ENCODE assay signal across 30 cellular contexts in the genomic region with DNA sequence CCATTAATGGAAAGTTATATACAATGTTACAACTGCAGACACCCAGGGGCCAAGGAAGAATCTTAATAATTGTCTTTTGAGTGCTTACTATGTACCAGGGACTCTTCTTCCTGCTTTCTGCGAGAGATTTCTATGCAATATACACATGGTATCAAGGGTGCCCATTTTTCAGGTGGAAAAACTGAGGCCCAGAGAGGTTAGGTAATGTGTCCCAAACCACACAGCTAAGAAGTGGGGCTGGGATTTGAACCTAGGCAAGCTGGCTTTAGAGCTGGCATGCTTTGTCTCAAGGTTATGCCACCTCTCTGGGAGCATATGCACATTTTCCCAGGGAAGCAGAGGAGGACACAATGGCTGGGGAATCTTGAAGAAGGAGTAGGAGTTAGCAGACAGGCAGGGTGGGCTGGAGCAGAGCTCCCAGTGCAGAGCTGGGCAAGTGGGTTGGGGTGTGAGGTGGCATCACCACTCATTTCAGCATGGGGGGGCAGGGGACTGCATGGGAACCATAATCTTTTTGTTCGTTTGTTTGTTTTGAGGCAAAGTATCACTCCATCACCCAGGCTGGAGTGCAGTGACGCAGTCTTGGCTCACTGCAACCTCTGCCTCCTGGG.
"Had no signal": no experiment of that assay in that cellular context is flagged by ENCODE, and none has a peak within 500 bp of the region (broad histone marks: within the 10 kb centered on the region; RNA-seq: fewer than 3 reads in every experiment).

No MANE protein-coding gene starts in this region.

- H3K27ac Mint-ChIP-seq: activated CD4-positive, alpha-beta memory T cell treated with anti-CD3 and anti-CD28 coated beads for 36 hours; activated CD4-positive, alpha-beta T cell treated with anti-CD3 and anti-CD28 coated beads for 36 hours; activated CD4-positive, alpha-beta T cell treated with anti-CD3 and anti-CD28 coated beads, Interleukin-2, amount 10 ng/mL, durations not matched to agents 24 days and 14 days; activated CD8-positive, alpha-beta memory T cell treated with anti-CD3 and anti-CD28 coated beads, Interleukin-2, amount 10 ng/mL, durations not matched to agents 7 days and 5 days; activated CD8-positive, alpha-beta T cell treated with anti-CD3 and anti-CD28 coated beads, Interleukin-2, amount 10 ng/mL, durations not matched to agents 7 days and 5 days; activated naive CD4-positive, alpha-beta T cell treated with anti-CD3 and anti-CD28 coated beads, Interleukin-2, amount 10 ng/mL, durations not matched to agents 7 days and 5 days; activated naive CD4-positive, alpha-beta T cell treated with anti-CD3 and anti-CD28 coated beads, Interleukin-2, amount 50 U/mL, for 72 hours; activated naive CD8-positive, alpha-beta T cell treated with anti-CD3 and anti-CD28 coated beads, Interleukin-2, amount 10 ng/mL, durations not matched to agents 7 days and 5 days; activated T-helper 1 cell treated with anti-CD3 and anti-CD28 coated beads, Interleukin-12 subunit alpha, Interleukin-12 subunit beta, Interleukin-2, Interleukin-4 antibody, amounts not matched to agents 30 ng/mL and 10 ng/mL and 1 ng/mL, durations not matched to agents 14 hours and 24 hours and 36 hours; activated T-helper 2 cell treated with anti-CD3 and anti-CD28 coated beads, Interferon-gamma antibody, Interleukin-2, Interleukin-4, amounts not matched to agents 10 μg/mL and 5 μg/mL and 100 μg/mL, durations not matched to agents 14 hours and 24 hours and 36 hours; dendritic cell treated with granulocyte-macrophage colony-stimulating factor and Interleukin-4, amounts not matched to agents 40 ng/mL and 50 ng/mL, for 4 days had no signal

- DNase-seq: activated CD4-positive, alpha-beta memory T cell treated with anti-CD3 and anti-CD28 coated beads for 36 hours; activated CD4-positive, alpha-beta T cell treated with anti-CD3 and anti-CD28 coated beads for 36 hours; activated CD4-positive, alpha-beta T cell treated with anti-CD3 and anti-CD28 coated beads, Interleukin-2, amount 10 ng/mL, durations not matched to agents 24 days and 14 days; activated CD4-positive, CD25-positive, alpha-beta regulatory T cell; activated CD4-positive, CD25-positive, alpha-beta regulatory T cell treated with anti-CD3 and anti-CD28 coated beads, Interleukin-2, amount 50 U/mL, for 72 hours; activated CD8-positive, alpha-beta memory T cell treated with anti-CD3 and anti-CD28 coated beads, Interleukin-2, amount 10 ng/mL, durations not matched to agents 7 days and 5 days; activated CD8-positive, alpha-beta memory T cell treated with anti-CD3 and anti-CD28 coated beads, Interleukin-2, amount 50 U/mL, for 4 hours; activated CD8-positive, alpha-beta T cell treated with anti-CD3 and anti-CD28 coated beads, Interleukin-2, amount 10 ng/mL, durations not matched to agents 7 days and 5 days; activated effector memory CD4-positive, alpha-beta T cell treated with anti-CD3 and anti-CD28 coated beads, Interleukin-2, amount 50 U/mL, for 16 hours; activated naive CD4-positive, alpha-beta T cell; activated naive CD4-positive, alpha-beta T cell treated with anti-CD3 and anti-CD28 coated beads, Interleukin-2, amount 10 ng/mL, durations not matched to agents 7 days and 5 days; activated naive CD8-positive, alpha-beta T cell treated with anti-CD3 and anti-CD28 coated beads, Interleukin-2, amount 10 ng/mL, durations not matched to agents 7 days and 5 days; activated T-cell treated with anti-CD3 and anti-CD28 coated beads, Interleukin-2, amount 50 U/mL, for 1 hour; activated T-cell treated with anti-CD3 and anti-CD28 coated beads, Interleukin-2, amount 50 U/mL, for 48 hours; body of pancreas; central memory CD4-positive, alpha-beta T cell; cerebellar nuclear complex; effector CD8-positive, alpha-beta T cell; foreskin fibroblast; heart left ventricle; T-helper 2 cell had no signal

- ATAC-seq: activated CD4-positive, alpha-beta T cell treated with anti-CD3 and anti-CD28 coated beads for 36 hours; activated CD8-positive, alpha-beta memory T cell treated with anti-CD3 and anti-CD28 coated beads, Interleukin-2, amount 10 ng/mL, durations not matched to agents 7 days and 5 days; activated CD8-positive, alpha-beta T cell treated with anti-CD3 and anti-CD28 coated beads, Interleukin-2, amount 10 ng/mL, durations not matched to agents 7 days and 5 days; activated naive CD4-positive, alpha-beta T cell treated with anti-CD3 and anti-CD28 coated beads, Interleukin-2, amount 50 U/mL, for 72 hours; body of pancreas; esophagus mucosa; heart left ventricle had no signal

- H3K4me3 ChIP-seq: body of pancreas, cardiac muscle cell, coronary artery, heart left ventricle had no signal

- H3K4me1 Mint-ChIP-seq: activated CD4-positive, alpha-beta T cell treated with anti-CD3 and anti-CD28 coated beads for 36 hours; activated CD4-positive, alpha-beta T cell treated with anti-CD3 and anti-CD28 coated beads, Interleukin-2, amount 10 ng/mL, durations not matched to agents 24 days and 14 days; activated CD8-positive, alpha-beta memory T cell treated with anti-CD3 and anti-CD28 coated beads, Interleukin-2, amount 10 ng/mL, durations not matched to agents 7 days and 5 days; activated naive CD4-positive, alpha-beta T cell treated with anti-CD3 and anti-CD28 coated beads, Interleukin-2, amount 10 ng/mL, durations not matched to agents 7 days and 5 days; activated naive CD8-positive, alpha-beta T cell treated with anti-CD3 and anti-CD28 coated beads, Interleukin-2, amount 10 ng/mL, durations not matched to agents 7 days and 5 days had no signal

- H3K27me3 ChIP-seq: body of pancreas, heart left ventricle had no signal

- H3K36me3 Mint-ChIP-seq: activated CD4-positive, alpha-beta memory T cell treated with anti-CD3 and anti-CD28 coated beads for 36 hours; activated CD8-positive, alpha-beta memory T cell treated with anti-CD3 and anti-CD28 coated beads, Interleukin-2, amount 10 ng/mL, durations not matched to agents 7 days and 5 days; activated naive CD4-positive, alpha-beta T cell treated with anti-CD3 and anti-CD28 coated beads, Interleukin-2, amount 10 ng/mL, durations not matched to agents 7 days and 5 days; activated naive CD4-positive, alpha-beta T cell treated with anti-CD3 and anti-CD28 coated beads, Interleukin-2, amount 50 U/mL, for 72 hours; activated naive CD8-positive, alpha-beta T cell treated with anti-CD3 and anti-CD28 coated beads, Interleukin-2, amount 10 ng/mL, durations not matched to agents 7 days and 5 days had no signal

- H3K4me3 Mint-ChIP-seq: activated CD4-positive, alpha-beta memory T cell treated with anti-CD3 and anti-CD28 coated beads for 36 hours; activated CD4-positive, alpha-beta T cell treated with anti-CD3 and anti-CD28 coated beads for 36 hours; activated CD4-positive, alpha-beta T cell treated with anti-CD3 and anti-CD28 coated beads, Interleukin-2, amount 10 ng/mL, durations not matched to agents 24 days and 14 days; activated CD8-positive, alpha-beta memory T cell treated with anti-CD3 and anti-CD28 coated beads, Interleukin-2, amount 10 ng/mL, durations not matched to agents 7 days and 5 days; activated CD8-positive, alpha-beta T cell treated with anti-CD3 and anti-CD28 coated beads, Interleukin-2, amount 10 ng/mL, durations not matched to agents 7 days and 5 days; activated naive CD4-positive, alpha-beta T cell treated with anti-CD3 and anti-CD28 coated beads, Interleukin-2, amount 10 ng/mL, durations not matched to agents 7 days and 5 days; activated naive CD8-positive, alpha-beta T cell treated with anti-CD3 and anti-CD28 coated beads, Interleukin-2, amount 10 ng/mL, durations not matched to agents 7 days and 5 days; activated T-helper 1 cell treated with anti-CD3 and anti-CD28 coated beads, Interleukin-12 subunit alpha, Interleukin-12 subunit beta, Interleukin-2, Interleukin-4 antibody, amounts not matched to agents 30 ng/mL and 10 ng/mL and 1 ng/mL, durations not matched to agents 14 hours and 24 hours and 36 hours; dendritic cell treated with granulocyte-macrophage colony-stimulating factor and Interleukin-4, amounts not matched to agents 40 ng/mL and 50 ng/mL, for 4 days had no signal

- H3K27me3 Mint-ChIP-seq: dendritic cell treated with granulocyte-macrophage colony-stimulating factor and Interleukin-4, amounts not matched to agents 40 ng/mL and 50 ng/mL, for 4 days had no signal

- FAIRE-seq: endometrium, frontal cortex had no signal

- H3K27ac ChIP-seq: body of pancreas, cardiac muscle cell, coronary artery had no signal

- H3K9me3 ChIP-seq: body of pancreas, heart left ventricle had no signal

- H3K9me3 Mint-ChIP-seq: activated CD4-positive, alpha-beta memory T cell treated with anti-CD3 and anti-CD28 coated beads for 36 hours; activated CD4-positive, alpha-beta T cell treated with anti-CD3 and anti-CD28 coated beads, Interleukin-2, amount 10 ng/mL, durations not matched to agents 24 days and 14 days; activated naive CD4-positive, alpha-beta T cell treated with anti-CD3 and anti-CD28 coated beads, Interleukin-2, amount 10 ng/mL, durations not matched to agents 7 days and 5 days; activated naive CD4-positive, alpha-beta T cell treated with anti-CD3 and anti-CD28 coated beads, Interleukin-2, amount 50 U/mL, for 72 hours; activated naive CD8-positive, alpha-beta T cell treated with anti-CD3 and anti-CD28 coated beads, Interleukin-2, amount 10 ng/mL, durations not matched to agents 7 days and 5 days; activated T-helper 1 cell treated with anti-CD3 and anti-CD28 coated beads, Interleukin-12 subunit alpha, Interleukin-12 subunit beta, Interleukin-2, Interleukin-4 antibody, amounts not matched to agents 30 ng/mL and 10 ng/mL and 1 ng/mL, durations not matched to agents 14 hours and 24 hours and 36 hours; activated T-helper 2 cell treated with anti-CD3 and anti-CD28 coated beads, Interferon-gamma antibody, Interleukin-2, Interleukin-4, amounts not matched to agents 10 μg/mL and 5 μg/mL and 100 μg/mL, durations not matched to agents 14 hours and 24 hours and 36 hours; dendritic cell treated with granulocyte-macrophage colony-stimulating factor and Interleukin-4, amounts not matched to agents 40 ng/mL and 50 ng/mL, for 4 days had no signal
